14 cellular contexts compared by ENCODE assay signal in the genomic region with DNA sequence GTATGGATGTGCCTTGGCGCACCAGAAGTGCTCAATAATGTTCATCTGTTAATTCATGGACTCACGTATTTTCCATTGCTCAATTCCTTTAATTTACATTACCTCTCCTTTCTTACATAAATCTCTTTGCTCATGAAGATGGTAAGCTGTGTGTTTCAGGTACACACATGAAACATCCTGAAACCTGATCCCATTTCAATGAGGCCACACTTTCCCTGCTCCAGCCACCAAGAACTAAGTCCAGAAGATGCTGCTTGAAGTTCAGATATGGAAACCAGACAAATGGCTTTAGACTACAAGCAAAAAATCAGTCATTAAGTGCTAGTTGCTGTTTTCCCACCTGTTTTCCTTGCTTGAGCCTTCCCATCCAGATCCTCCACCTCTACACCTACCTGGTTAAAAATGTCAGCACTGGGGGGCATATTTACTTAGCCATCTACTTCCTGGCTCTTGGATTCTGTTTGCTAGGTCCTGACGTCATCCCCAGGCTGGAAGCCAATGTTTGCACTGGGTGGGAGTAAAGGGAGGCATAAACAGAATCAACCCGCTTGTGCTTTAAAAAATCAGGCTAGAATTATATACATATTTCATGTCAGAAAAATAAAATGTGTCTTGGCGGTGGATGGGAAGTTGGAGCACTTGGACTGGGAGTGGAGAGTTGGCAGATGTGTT.
DNase-seq lines count a peak whose midpoint lies in the region; TF ChIP-seq lines count a peak whose summit lies in the region.
"Had no signal": no experiment of that assay in that cellular context is flagged by ENCODE, and none has a peak within 500 bp of the region (broad histone marks: within the 10 kb centered on the region; RNA-seq: fewer than 3 reads in every experiment).

No MANE protein-coding gene starts in this region.

- H3K27ac ChIP-seq in ovary (no peak overlapping the region), A673 (ENCODE audit: low read depth, low read length, poor library complexity, severe bottlenecking) (no peak overlapping the region)
- H3K27ac ChIP-seq: esophagus muscularis mucosa had no signal

- DNase-seq in H4 (ENCODE audit: low spot score) (peak; percentile 8), NCI-H2196 (lab: John Stamatoyannopoulos, UW; ENCODE audit: unreplicated experiment) (peak; percentile 88), fibroblast of mammary gland (ENCODE audit: low read depth) (peak; percentile 45), ovary (peak; percentile 74 to 87 (median 81)), foreskin fibroblast (no peak), A673 (ENCODE audit: low spot score) (no peak), hepatic stellate cell (ENCODE audit: low spot score) (no peak)
- DNase-seq: Caco-2; central memory CD4-positive, alpha-beta T cell; HFFc6; KG1; NCI-H526 treated with DMSO at 0.1 percent for 48 hours; SK-N-SH had no signal

- H3K4me1 ChIP-seq in ovary (ENCODE audit: insufficient read depth), result peaks cover 5% of the 10 kb centered on the region
- H3K4me1 ChIP-seq in A673 (ENCODE audit: insufficient read depth, low read length, poor library complexity, severe bottlenecking), result no peaks in the 10 kb centered on the region
- H3K4me1 ChIP-seq: Caco-2 had no signal

- POLR2A ChIA-PET in A673 (lab: Charles Lee; ENCODE audit: low non-redundant PET), result interaction anchor here (0.5 kb wide), 1 partner anchor 319 kb away, joined by 5 read pairs; no protein-coding TSS in a partner anchor

- no peak for TF ChIP-seq EP300 in ovary (IDR thresholded peaks at IDR 0.05)

- TF ChIP-seq CTCF in fibroblast of mammary gland (conservative IDR thresholded peaks at IDR 0.05; ENCODE audit: control insufficient read depth, insufficient read depth, low read depth, low read length) (no peak), ovary (IDR thresholded peaks at IDR 0.05) (no peak), foreskin fibroblast (IDR thresholded peaks at IDR 0.05; ENCODE audit: low read depth, low read length) (no peak), A673 (conservative IDR thresholded peaks at IDR 0.05; ENCODE audit: low read depth, low read length) (no peak)

- 40 to 46% (median 45%) methylated on average over 5 of the region's 5 CpGs for WGBS in ovary, 3 donors

- CTCF ChIA-PET in A673 (lab: Charles Lee), result no interaction called here

- no peak for TF ChIP-seq POLR2A in ovary (IDR thresholded peaks at IDR 0.05)

- intact Hi-C loops in ovary (cut with DNase I) (no loop called here), A673 (cut with micrococcal nuclease; ENCODE audit: unreplicated experiment) (no loop called here)

- H3K9me3 ChIP-seq in ovary, result no peaks in the 10 kb centered on the region
- H3K9me3 ChIP-seq in A673 (ENCODE audit: low read depth, low read length, poor library complexity, severe bottlenecking), result no peaks in the 10 kb centered on the region
- H3K9me3 ChIP-seq: Caco-2, esophagus muscularis mucosa, SK-N-SH had no signal

- H3K36me3 ChIP-seq in ovary (no peaks in the 10 kb centered on the region), A673 (ENCODE audit: insufficient read depth, low read length, poor library complexity, severe bottlenecking) (no peaks in the 10 kb centered on the region)
- H3K36me3 ChIP-seq: esophagus muscularis mucosa had no signal

- BruUV-seq in A673 (replicated peaks; lab: Mats Ljungman, UMichigan), result no TSS peak

- H3K4me3 ChIP-seq in fibroblast of mammary gland (ENCODE audit: control insufficient read depth, low read depth, low read length), result no peak overlapping the region
- no peak overlapping the region for H3K4me3 ChIP-seq in ovary
- H3K4me3 ChIP-seq in foreskin fibroblast (ENCODE audit: low read depth in 1 of 2, low read length in 2 of 2), result no peak overlapping the region
- H3K4me3 ChIP-seq in A673 (ENCODE audit: low read depth, low read length, poor library complexity, severe bottlenecking), result no peak overlapping the region
- H3K4me3 ChIP-seq: esophagus muscularis mucosa had no signal

- H3K27me3 ChIP-seq in ovary, result no peaks in the 10 kb centered on the region
- peaks cover 14% of the 10 kb centered on the region for H3K27me3 ChIP-seq in A673 (replicated peaks; ENCODE audit: insufficient read depth, low read depth, low read length, poor library complexity)
- H3K27me3 ChIP-seq: esophagus muscularis mucosa had no signal

Comparison
In these comparisons a context has a peak if more than half of its experiments do, and no peak if none do; other contexts are left out.
1. DNase-seq: peak in H4 (single experiment), NCI-H2196 (single experiment), fibroblast of mammary gland (single experiment) and ovary (5 of 5); none in foreskin fibroblast (0 of 2), A673 (single experiment) and hepatic stellate cell (single experiment).